ENCODE assay signal across 8 cellular contexts in genomic region chr11:1881442-1882264, GRCh38. TPM values are rescaled to one million over a fixed set of nuclear protein-coding genes. Genes with fewer than 3 reads are reported as not detected.
DNase-seq lines count a peak whose midpoint lies in the region; ATAC-seq, FAIRE-seq and TF ChIP-seq lines count a peak whose summit lies in the region.
"Had no signal": no experiment of that assay in that cellular context is flagged by ENCODE, and none has a peak within 500 bp of the region (broad histone marks: within the 10 kb centered on the region; RNA-seq: fewer than 3 reads in every experiment).

No MANE protein-coding gene starts in this region.

- H3K4me3 ChIP-seq in H7 (ENCODE audit: insufficient read depth, low read depth, low read length): no peak overlapping the region
- H3K4me3 ChIP-seq in HepG2 (replicated peaks in 1 of 3; ENCODE audit: insufficient read depth in 1 of 3, low read depth in 2 of 3, low read length in 3 of 3): no peak overlapping the region
- H3K4me3 ChIP-seq in testis: no peak overlapping the region
- no peak overlapping the region for H3K4me3 ChIP-seq in mammary epithelial cell (replicated peaks in 1 of 3; ENCODE audit: insufficient read depth in 1 of 3, low read depth in 2 of 3, low read length in 3 of 3)

- peak; percentile 71 for DNase-seq in H7
- DNase-seq in activated CD8-positive, alpha-beta T cell treated with anti-CD3 and anti-CD28 coated beads, Interleukin-2, amount 10 ng/mL, durations not matched to agents 7 days and 5 days: no peak
- DNase-seq in HepG2 (ENCODE audit: low spot score): no peak
- DNase-seq in testis: no peak
- DNase-seq in NCI-H2171 treated with DMSO at 0.1 percent for 48 hours (lab: John Stamatoyannopoulos, UW): no peak
- no peak for DNase-seq in mammary epithelial cell
- DNase-seq: T1000 had no signal

- H2AFZ ChIP-seq in HepG2 (ENCODE audit: low read length): no peak overlapping the region
- H2AFZ ChIP-seq in mammary epithelial cell (ENCODE audit: low read depth, low read length): no peak overlapping the region

- H3K4me1 ChIP-seq in HepG2 (ENCODE audit: insufficient read depth, low read length) (peaks cover 27% of the 10 kb centered on the region), testis (peaks cover 30% of the 10 kb centered on the region), mammary epithelial cell (ENCODE audit: insufficient read depth, low read length) (peaks cover 2% of the 10 kb centered on the region)

- dilution Hi-C loops in mammary epithelial cell (cut with HindIII; ENCODE audit: low sequenced_read_pairs): no loop called here

- no peaks in the 10 kb centered on the region for H3K9me3 ChIP-seq in HepG2 (ENCODE audit: low read length)
- H3K9me3 ChIP-seq in testis: no peaks in the 10 kb centered on the region
- no peaks in the 10 kb centered on the region for H3K9me3 ChIP-seq in mammary epithelial cell (replicated peaks; ENCODE audit: insufficient read depth, low read length)

- H3K9ac ChIP-seq in HepG2 (ENCODE audit: insufficient read depth, low read depth, low read length) (no peak overlapping the region), mammary epithelial cell (ENCODE audit: insufficient read depth, low read length) (no peak overlapping the region)

- ATAC-seq in activated CD8-positive, alpha-beta T cell treated with anti-CD3 and anti-CD28 coated beads, Interleukin-2, amount 10 ng/mL, durations not matched to agents 7 days and 5 days: peak; percentile 9
- peak; percentile 5 for ATAC-seq in HepG2
- no peak for ATAC-seq in GM19467 (IDR thresholded peaks at IDR 0.05; ENCODE audit: unreplicated experiment)

- 26% methylated on average over 28 of the region's 43 CpGs for WGBS in HepG2 (ENCODE audit: low lambda C conversion rate)
- WGBS in testis, 2 donors: 74 to 81% methylated on average over 29 to 43 of the region's 43 CpGs
- 87% methylated on average over 20 of the region's 43 CpGs for WGBS in mammary epithelial cell (ENCODE audit: low coverage, missing lambda C conversion rate)

- H3K27ac ChIP-seq in HepG2 (ENCODE audit: extremely low read length, insufficient read depth, low read length): no peak overlapping the region
- H3K27ac ChIP-seq in testis: peak overlapping the region; percentile 14 to 85
- H3K27ac ChIP-seq in mammary epithelial cell (ENCODE audit: insufficient read depth, low read depth, low read length): no peak overlapping the region

- no peaks in the 10 kb centered on the region for H3K79me2 ChIP-seq in HepG2 (ENCODE audit: insufficient read depth, low read length)
- no peaks in the 10 kb centered on the region for H3K79me2 ChIP-seq in mammary epithelial cell (ENCODE audit: insufficient read depth, low read length)

- CTCF ChIA-PET in activated CD8-positive, alpha-beta T cell treated with anti-CD3 and anti-CD28 coated beads, Interleukin-2, amount 10 ng/mL, durations not matched to agents 7 days and 5 days (lab: Charles Lee): interaction anchor here (0.6 to 2.4 kb wide), 34 partner anchors 8 to 276 kb away, joined by 3 to 23 read pairs (median 6); partner anchors contain the start of genes H19, LSP1, MRPL23 and PRR33
- CTCF ChIA-PET in HepG2 (lab: Yijun Ruan, JAX; ENCODE audit: low intra/inter-chr PET ratio, low total read pairs): interaction anchor here (7.1 kb wide), 1 partner anchor 270 kb away, joined by 108 read pairs; no protein-coding TSS in a partner anchor
- CTCF ChIA-PET in mammary epithelial cell (lab: Charles Lee; ENCODE audit: low non-redundant PET): interaction anchor here (0.5 to 1.0 kb wide), 10 partner anchors 15 to 497 kb away, joined by 3 to 8 read pairs (median 4); partner anchors contain the start of gene SYT8

- H3K36me3 ChIP-seq in H7 (replicated peaks; ENCODE audit: control insufficient read depth, insufficient read depth, low read length) (no peaks in the 10 kb centered on the region), HepG2 (replicated peaks in 1 of 2; ENCODE audit: control insufficient read depth in 1 of 2, insufficient read depth in 2 of 2, low read length in 2 of 2) (no peaks in the 10 kb centered on the region), testis (ENCODE audit: low read depth, missing control alignments) (no peaks in the 10 kb centered on the region), mammary epithelial cell (ENCODE audit: insufficient read depth, low read length) (no peaks in the 10 kb centered on the region)

- no peaks in the 10 kb centered on the region for H3K27me3 Mint-ChIP-seq in activated CD8-positive, alpha-beta T cell treated with anti-CD3 and anti-CD28 coated beads, Interleukin-2, amount 10 ng/mL, durations not matched to agents 7 days and 5 days (ENCODE audit: low read depth)

- POLR2A ChIA-PET in activated CD8-positive, alpha-beta T cell treated with anti-CD3 and anti-CD28 coated beads, Interleukin-2, amount 10 ng/mL, durations not matched to agents 7 days and 5 days (lab: Charles Lee): interaction anchor here (0.5 to 1.5 kb wide), 7 partner anchors 28 to 247 kb away, joined by 3 to 4 read pairs (median 3); no protein-coding TSS in a partner anchor
- POLR2A ChIA-PET in HepG2 (lab: Yijun Ruan, JAX): interaction anchor here (0.8 to 1.5 kb wide), 4 partner anchors 107 to 519 kb away, joined by 3 to 21 read pairs (median 5); partner anchors contain the start of gene TSSC4

- no peak overlapping the region for H3K27ac Mint-ChIP-seq in activated CD8-positive, alpha-beta T cell treated with anti-CD3 and anti-CD28 coated beads, Interleukin-2, amount 10 ng/mL, durations not matched to agents 7 days and 5 days

- H3K9me3 Mint-ChIP-seq in activated CD8-positive, alpha-beta T cell treated with anti-CD3 and anti-CD28 coated beads, Interleukin-2, amount 10 ng/mL, durations not matched to agents 7 days and 5 days (ENCODE audit: insufficient read depth): no peaks in the 10 kb centered on the region

- no peak overlapping the region for H3K4me2 ChIP-seq in HepG2 (ENCODE audit: low read depth, low read length)
- H3K4me2 ChIP-seq in mammary epithelial cell (ENCODE audit: insufficient read depth, low read depth, low read length): no peak overlapping the region

- no peak for TF ChIP-seq RAD21 in HepG2 (CRISPR knock-in tag; IDR thresholded peaks at IDR 0.05)

- no peak for TF ChIP-seq EP300 in HepG2 (IDR thresholded peaks at IDR 0.05; ENCODE audit: low read depth in 2 of 2, low read length in 2 of 2)
- TF ChIP-seq EP300 in HepG2 (CRISPR knock-in tag; IDR thresholded peaks at IDR 0.05; ENCODE audit: borderline replicate concordance): no peak

- TF ChIP-seq POLR2A in HepG2 (IDR thresholded peaks at IDR 0.05; ENCODE audit: insufficient read depth in 1 of 2, low read depth in 2 of 2, low read length in 2 of 2) (no peak), testis (IDR thresholded peaks at IDR 0.05) (no peak)

- H3K4me3 Mint-ChIP-seq in activated CD8-positive, alpha-beta T cell treated with anti-CD3 and anti-CD28 coated beads, Interleukin-2, amount 10 ng/mL, durations not matched to agents 7 days and 5 days: no peak overlapping the region

- FAIRE-seq in HepG2 (lab: Jason Lieb, UNC): no peak

- no peaks in the 10 kb centered on the region for H3K27me3 ChIP-seq in H7 (ENCODE audit: control insufficient read depth, insufficient read depth, low read length)
- H3K27me3 ChIP-seq in HepG2 (ENCODE audit: control insufficient read depth in 1 of 2, insufficient read depth in 2 of 2, low read length in 2 of 2): peaks cover 6 to 57% of the 10 kb centered on the region in 2 experiments; a peak in 4 of 5 replicates
- no peaks in the 10 kb centered on the region for H3K27me3 ChIP-seq in testis
- no peaks in the 10 kb centered on the region for H3K27me3 ChIP-seq in mammary epithelial cell (ENCODE audit: insufficient read depth, low read length)

- intact Hi-C loops in HepG2 (cut with micrococcal nuclease; ENCODE audit: unreplicated experiment) (loop anchor here (1.0 to 5.0 kb wide), 2 partner anchors 269 to 471 kb away; no protein-coding TSS in a partner anchor), testis (cut with DNase I; ENCODE audit: low total_unique reads) (no loop called here), mammary epithelial cell (cut with micrococcal nuclease) (loop anchor here (1.0 to 5.0 kb wide), 3 partner anchors 36 to 270 kb away; partner anchors contain the start of gene TNNT3)

- no peaks in the 10 kb centered on the region for H3K36me3 Mint-ChIP-seq in activated CD8-positive, alpha-beta T cell treated with anti-CD3 and anti-CD28 coated beads, Interleukin-2, amount 10 ng/mL, durations not matched to agents 7 days and 5 days (ENCODE audit: low read depth)

- in situ Hi-C loops in HepG2 (cut with HindIII; ENCODE audit: extremely low pct_ligation_motif_present, low pct_unique_long_range_greater_than_20kb) (loop anchor here (5.0 kb wide), 1 partner anchor 271 kb away; no protein-coding TSS in a partner anchor), mammary epithelial cell (cut with MboI; ENCODE audit: low sequenced_read_pairs in 2 of 2) (no loop called here)

- no peaks in the 10 kb centered on the region for H4K20me1 ChIP-seq in HepG2 (ENCODE audit: insufficient read depth, low read length)
- no peaks in the 10 kb centered on the region for H4K20me1 ChIP-seq in mammary epithelial cell (ENCODE audit: insufficient read depth, low read length)

- BruUV-seq in HepG2 (replicated peaks; lab: Mats Ljungman, UMichigan): no TSS peak
- no TSS peak for BruUV-seq in mammary epithelial cell (replicated peaks; lab: Mats Ljungman, UMichigan)

- H3K4me1 Mint-ChIP-seq in activated CD8-positive, alpha-beta T cell treated with anti-CD3 and anti-CD28 coated beads, Interleukin-2, amount 10 ng/mL, durations not matched to agents 7 days and 5 days (ENCODE audit: low read depth): peaks cover 14% of the 10 kb centered on the region

- TF ChIP-seq CTCF in HepG2 (CRISPR knock-in tag; IDR thresholded peaks at IDR 0.05) (no peak), testis (IDR thresholded peaks at IDR 0.05) (no peak), mammary epithelial cell (conservative IDR thresholded peaks at IDR 0.05 in 1 of 2, IDR thresholded peaks at IDR 0.05 in 1 of 2; ENCODE audit: extremely low read depth in 1 of 2, insufficient read depth in 1 of 2, low read depth in 1 of 2, low read length in 2 of 2) (no peak)

RNA-seq across cellular contexts. Expression of gene PRR33, which starts 10.0 kb away (rescaled TPM):
- not detected in 2 replicates for total RNA-seq in H7 (2014; rRNA removed; shearing (Covaris generic))
- total RNA-seq in activated CD8-positive, alpha-beta T cell treated with anti-CD3 and anti-CD28 coated beads, Interleukin-2, amount 10 ng/mL, durations not matched to agents 7 days and 5 days: under 1 TPM in 1 of 2 experiments, not detected in 1; 0.08 TPM
- total RNA-seq in HepG2 (2016; rRNA removed; fragmentation: Illumina TruSeq; extraction: Trizol): not detected in 2 replicates
- not detected in 2 replicates for total RNA-seq in HepG2 (2016; cell fraction: cytosol; rRNA removed; fragmentation: Illumina TruSeq; extraction: Trizol; ENCODE audit: low read depth)
- not detected in 2 replicates for total RNA-seq in HepG2 (2016; cell fraction: insoluble cytoplasmic fraction; rRNA removed; fragmentation: Illumina TruSeq; extraction: Trizol)
- not detected in 2 replicates for total RNA-seq in HepG2 (2016; cell fraction: membrane; rRNA removed; fragmentation: Illumina TruSeq; extraction: Trizol)
- not detected in 2 replicates for total RNA-seq in HepG2 (2016; cell fraction: nucleus; rRNA removed; fragmentation: Illumina TruSeq; extraction: Trizol)
- not detected in 2 replicates for polyA plus RNA-seq in HepG2 (2011; rRNA removed)
- not detected in 2 replicates for polyA plus RNA-seq in HepG2 (2011; cell fraction: cytosol; rRNA removed)
- polyA plus RNA-seq in HepG2 (2011; cell fraction: nucleus; rRNA removed): not detected in 2 replicates
- 0.05 TPM in 1 of 2 replicates, not detected in the other for polyA plus RNA-seq in HepG2 (2012)
- polyA plus RNA-seq in HepG2 (2016; cell fraction: cytosol; fragmentation: Illumina TruSeq; extraction: Trizol; ENCODE audit: low read depth): not detected in 2 replicates
- not detected in 2 replicates for polyA plus RNA-seq in HepG2 (2016; cell fraction: insoluble cytoplasmic fraction; fragmentation: Illumina TruSeq; extraction: Trizol; ENCODE audit: low read depth)
- polyA plus RNA-seq in HepG2 (2016; cell fraction: membrane; fragmentation: Illumina TruSeq; extraction: Trizol; ENCODE audit: low read depth): not detected in 2 replicates
- not detected in 2 replicates for polyA plus RNA-seq in HepG2 (2016; cell fraction: nucleus; fragmentation: Illumina TruSeq; extraction: Trizol; ENCODE audit: insufficient read depth, low read depth)
- polyA minus RNA-seq in HepG2 (2011; rRNA and poly(A)+ RNA removed; ENCODE audit: low replicate concordance): not detected in 2 replicates
- polyA minus RNA-seq in HepG2 (2011; cell fraction: cytosol; rRNA and poly(A)+ RNA removed): not detected in 2 replicates
- not detected in 2 replicates for polyA minus RNA-seq in HepG2 (2011; cell fraction: nucleus; rRNA and poly(A)+ RNA removed)
- under 1 TPM in 1 of 2 donors, not detected in 1; 0.06 TPM for total RNA-seq in testis
- polyA plus RNA-seq in testis (ENCODE audit: insufficient read depth, low read depth, low replicate concordance): not detected
- total RNA-seq in mammary epithelial cell: not detected
- polyA plus RNA-seq in mammary epithelial cell: not detected
- not detected for polyA minus RNA-seq in mammary epithelial cell

RNA-seq across cellular contexts. Expression of gene LSP1, which starts 28.8 kb away (rescaled TPM):
- total RNA-seq in H7 (2014; rRNA removed; shearing (Covaris generic)): 0.35 and 2.0 TPM in 2 replicates
- 100 to 1,000 TPM; 463 to 477 TPM for total RNA-seq in activated CD8-positive, alpha-beta T cell treated with anti-CD3 and anti-CD28 coated beads, Interleukin-2, amount 10 ng/mL, durations not matched to agents 7 days and 5 days
- total RNA-seq in HepG2 (2016; rRNA removed; fragmentation: Illumina TruSeq; extraction: Trizol) (0.29 and 1.00 TPM in 2 replicates), testis (10 to 100 TPM; 13.0 to 19.9 TPM), mammary epithelial cell (1 to 10 TPM in 1 of 2 donors, under 1 TPM in 1; 0.17 to 2.0 TPM)
- total RNA-seq in HepG2 (2016; cell fraction: cytosol; rRNA removed; fragmentation: Illumina TruSeq; extraction: Trizol; ENCODE audit: low read depth): 0.35 and 2.3 TPM in 2 replicates
- total RNA-seq in HepG2 (2016; cell fraction: insoluble cytoplasmic fraction; rRNA removed; fragmentation: Illumina TruSeq; extraction: Trizol): 0.65 and 1.00 TPM in 2 replicates
- total RNA-seq in HepG2 (2016; cell fraction: membrane; rRNA removed; fragmentation: Illumina TruSeq; extraction: Trizol): 1.00 and 1.5 TPM in 2 replicates
- not detected in 2 replicates for total RNA-seq in HepG2 (2016; cell fraction: nucleus; rRNA removed; fragmentation: Illumina TruSeq; extraction: Trizol)
- polyA plus RNA-seq in HepG2 (2011; rRNA removed) (0.59 and 1.5 TPM in 2 replicates), testis (ENCODE audit: insufficient read depth, low read depth, low replicate concordance) (50.1 TPM), mammary epithelial cell (not detected)
- polyA plus RNA-seq in HepG2 (2011; cell fraction: cytosol; rRNA removed): 0.87 and 0.93 TPM in 2 replicates
- 1.4 and 10.9 TPM in 2 replicates for polyA plus RNA-seq in HepG2 (2011; cell fraction: nucleus; rRNA removed)
- polyA plus RNA-seq in HepG2 (2012): 0.93 and 1.1 TPM in 2 replicates
- 0.59 and 1.5 TPM in 2 replicates for polyA plus RNA-seq in HepG2 (2016; cell fraction: cytosol; fragmentation: Illumina TruSeq; extraction: Trizol; ENCODE audit: low read depth)
- polyA plus RNA-seq in HepG2 (2016; cell fraction: insoluble cytoplasmic fraction; fragmentation: Illumina TruSeq; extraction: Trizol; ENCODE audit: low read depth): 0.38 and 0.45 TPM in 2 replicates
- polyA plus RNA-seq in HepG2 (2016; cell fraction: membrane; fragmentation: Illumina TruSeq; extraction: Trizol; ENCODE audit: low read depth): 0.73 and 1.2 TPM in 2 replicates
- 0.79 and 0.90 TPM in 2 replicates for polyA plus RNA-seq in HepG2 (2016; cell fraction: nucleus; fragmentation: Illumina TruSeq; extraction: Trizol; ENCODE audit: insufficient read depth, low read depth)
- 0.28 and 0.60 TPM in 2 replicates for polyA minus RNA-seq in HepG2 (2011; rRNA and poly(A)+ RNA removed; ENCODE audit: low replicate concordance)
- 0.59 and 0.70 TPM in 2 replicates for polyA minus RNA-seq in HepG2 (2011; cell fraction: cytosol; rRNA and poly(A)+ RNA removed)
- not detected in 2 replicates for polyA minus RNA-seq in HepG2 (2011; cell fraction: nucleus; rRNA and poly(A)+ RNA removed)
- not detected for polyA minus RNA-seq in mammary epithelial cell

RNA-seq across cellular contexts. Expression of gene TNNT3, which starts 37.9 kb away (rescaled TPM):
- total RNA-seq in H7 (2014; rRNA removed; shearing (Covaris generic)): not detected in 2 replicates
- total RNA-seq in activated CD8-positive, alpha-beta T cell treated with anti-CD3 and anti-CD28 coated beads, Interleukin-2, amount 10 ng/mL, durations not matched to agents 7 days and 5 days: 1 to 10 TPM; 2.6 to 2.8 TPM
- not detected in 2 replicates for total RNA-seq in HepG2 (2016; rRNA removed; fragmentation: Illumina TruSeq; extraction: Trizol)
- not detected in 2 replicates for total RNA-seq in HepG2 (2016; cell fraction: cytosol; rRNA removed; fragmentation: Illumina TruSeq; extraction: Trizol; ENCODE audit: low read depth)
- total RNA-seq in HepG2 (2016; cell fraction: insoluble cytoplasmic fraction; rRNA removed; fragmentation: Illumina TruSeq; extraction: Trizol): not detected in 2 replicates
- not detected in 2 replicates for total RNA-seq in HepG2 (2016; cell fraction: membrane; rRNA removed; fragmentation: Illumina TruSeq; extraction: Trizol)
- not detected in 2 replicates for total RNA-seq in HepG2 (2016; cell fraction: nucleus; rRNA removed; fragmentation: Illumina TruSeq; extraction: Trizol)
- not detected in 2 replicates for polyA plus RNA-seq in HepG2 (2011; rRNA removed)
- not detected in 2 replicates for polyA plus RNA-seq in HepG2 (2011; cell fraction: cytosol; rRNA removed)
- not detected in 2 replicates for polyA plus RNA-seq in HepG2 (2011; cell fraction: nucleus; rRNA removed)
- polyA plus RNA-seq in HepG2 (2012): not detected in 2 replicates
- polyA plus RNA-seq in HepG2 (2016; cell fraction: cytosol; fragmentation: Illumina TruSeq; extraction: Trizol; ENCODE audit: low read depth): not detected in 2 replicates
- not detected in 2 replicates for polyA plus RNA-seq in HepG2 (2016; cell fraction: insoluble cytoplasmic fraction; fragmentation: Illumina TruSeq; extraction: Trizol; ENCODE audit: low read depth)
- polyA plus RNA-seq in HepG2 (2016; cell fraction: membrane; fragmentation: Illumina TruSeq; extraction: Trizol; ENCODE audit: low read depth): not detected in 2 replicates
- not detected in 2 replicates for polyA plus RNA-seq in HepG2 (2016; cell fraction: nucleus; fragmentation: Illumina TruSeq; extraction: Trizol; ENCODE audit: insufficient read depth, low read depth)
- not detected in 2 replicates for polyA minus RNA-seq in HepG2 (2011; rRNA and poly(A)+ RNA removed; ENCODE audit: low replicate concordance)
- polyA minus RNA-seq in HepG2 (2011; cell fraction: cytosol; rRNA and poly(A)+ RNA removed): not detected in 2 replicates
- polyA minus RNA-seq in HepG2 (2011; cell fraction: nucleus; rRNA and poly(A)+ RNA removed): not detected in 2 replicates
- total RNA-seq in testis: 10 to 100 TPM in 1 of 2 donors, 1 to 10 TPM in 1; 8.1 to 13.1 TPM
- polyA plus RNA-seq in testis (ENCODE audit: insufficient read depth, low read depth, low replicate concordance): 16.1 TPM
- total RNA-seq in mammary epithelial cell: not detected
- not detected for polyA plus RNA-seq in mammary epithelial cell
- polyA minus RNA-seq in mammary epithelial cell: not detected

RNA-seq across cellular contexts. Expression of gene TNNI2, which starts 42.9 kb away (rescaled TPM):
- total RNA-seq in H7 (2014; rRNA removed; shearing (Covaris generic)): not detected in 2 replicates
- under 1 TPM in 1 of 2 experiments, not detected in 1; 0.50 TPM for total RNA-seq in activated CD8-positive, alpha-beta T cell treated with anti-CD3 and anti-CD28 coated beads, Interleukin-2, amount 10 ng/mL, durations not matched to agents 7 days and 5 days
- total RNA-seq in HepG2 (2016; rRNA removed; fragmentation: Illumina TruSeq; extraction: Trizol) (7.2 and 8.5 TPM in 2 replicates), testis (not detected), mammary epithelial cell (10 to 100 TPM in 1 of 2 donors, 1 to 10 TPM in 1; 8.8 to 44.7 TPM)
- 4.6 and 5.0 TPM in 2 replicates for total RNA-seq in HepG2 (2016; cell fraction: cytosol; rRNA removed; fragmentation: Illumina TruSeq; extraction: Trizol; ENCODE audit: low read depth)
- 6.9 and 7.7 TPM in 2 replicates for total RNA-seq in HepG2 (2016; cell fraction: insoluble cytoplasmic fraction; rRNA removed; fragmentation: Illumina TruSeq; extraction: Trizol)
- total RNA-seq in HepG2 (2016; cell fraction: membrane; rRNA removed; fragmentation: Illumina TruSeq; extraction: Trizol): 5.9 and 6.3 TPM in 2 replicates
- total RNA-seq in HepG2 (2016; cell fraction: nucleus; rRNA removed; fragmentation: Illumina TruSeq; extraction: Trizol): 2.2 and 3.4 TPM in 2 replicates
- polyA plus RNA-seq in HepG2 (2011; rRNA removed) (12.0 and 21.2 TPM in 2 replicates), testis (ENCODE audit: insufficient read depth, low read depth, low replicate concordance) (8.6 TPM), mammary epithelial cell (34.8 TPM)
- 19.5 and 30.5 TPM in 2 replicates for polyA plus RNA-seq in HepG2 (2011; cell fraction: cytosol; rRNA removed)
- polyA plus RNA-seq in HepG2 (2011; cell fraction: nucleus; rRNA removed): 47.5 and 50.6 TPM in 2 replicates
- 52.9 and 67.0 TPM in 2 replicates for polyA plus RNA-seq in HepG2 (2012)
- polyA plus RNA-seq in HepG2 (2016; cell fraction: cytosol; fragmentation: Illumina TruSeq; extraction: Trizol; ENCODE audit: low read depth): 7.5 and 8.0 TPM in 2 replicates
- polyA plus RNA-seq in HepG2 (2016; cell fraction: insoluble cytoplasmic fraction; fragmentation: Illumina TruSeq; extraction: Trizol; ENCODE audit: low read depth): 6.6 and 8.3 TPM in 2 replicates
- 4.0 and 6.2 TPM in 2 replicates for polyA plus RNA-seq in HepG2 (2016; cell fraction: membrane; fragmentation: Illumina TruSeq; extraction: Trizol; ENCODE audit: low read depth)
- polyA plus RNA-seq in HepG2 (2016; cell fraction: nucleus; fragmentation: Illumina TruSeq; extraction: Trizol; ENCODE audit: insufficient read depth, low read depth): 5.3 and 9.8 TPM in 2 replicates
- 2.8 TPM in 1 of 2 replicates, not detected in the other for polyA minus RNA-seq in HepG2 (2011; rRNA and poly(A)+ RNA removed; ENCODE audit: low replicate concordance)
- 3.9 and 4.6 TPM in 2 replicates for polyA minus RNA-seq in HepG2 (2011; cell fraction: cytosol; rRNA and poly(A)+ RNA removed)
- polyA minus RNA-seq in HepG2 (2011; cell fraction: nucleus; rRNA and poly(A)+ RNA removed): 2.6 and 3.2 TPM in 2 replicates
- 4.3 TPM for polyA minus RNA-seq in mammary epithelial cell

RNA-seq across cellular contexts. Expression of gene SYT8, which starts 46.9 kb away (rescaled TPM):
- not detected in 2 replicates for total RNA-seq in H7 (2014; rRNA removed; shearing (Covaris generic))
- not detected for total RNA-seq in activated CD8-positive, alpha-beta T cell treated with anti-CD3 and anti-CD28 coated beads, Interleukin-2, amount 10 ng/mL, durations not matched to agents 7 days and 5 days
- total RNA-seq in HepG2 (2016; rRNA removed; fragmentation: Illumina TruSeq; extraction: Trizol) (0.60 TPM in 1 of 2 replicates, not detected in the other), testis (1 to 10 TPM; 1.7 to 2.7 TPM), mammary epithelial cell (100 to 1,000 TPM; 103 to 209 TPM)
- not detected in 2 replicates for total RNA-seq in HepG2 (2016; cell fraction: cytosol; rRNA removed; fragmentation: Illumina TruSeq; extraction: Trizol; ENCODE audit: low read depth)
- 0.19 TPM in 1 of 2 replicates, not detected in the other for total RNA-seq in HepG2 (2016; cell fraction: insoluble cytoplasmic fraction; rRNA removed; fragmentation: Illumina TruSeq; extraction: Trizol)
- 0.12 and 0.24 TPM in 2 replicates for total RNA-seq in HepG2 (2016; cell fraction: membrane; rRNA removed; fragmentation: Illumina TruSeq; extraction: Trizol)
- 0.38 and 1.4 TPM in 2 replicates for total RNA-seq in HepG2 (2016; cell fraction: nucleus; rRNA removed; fragmentation: Illumina TruSeq; extraction: Trizol)
- polyA plus RNA-seq in HepG2 (2011; rRNA removed) (2.1 and 2.3 TPM in 2 replicates), testis (ENCODE audit: insufficient read depth, low read depth, low replicate concordance) (0.98 TPM), mammary epithelial cell (57.2 TPM)
- polyA plus RNA-seq in HepG2 (2011; cell fraction: cytosol; rRNA removed): 0.23 and 0.67 TPM in 2 replicates
- 64.9 and 87.5 TPM in 2 replicates for polyA plus RNA-seq in HepG2 (2011; cell fraction: nucleus; rRNA removed)
- 0.56 and 1.3 TPM in 2 replicates for polyA plus RNA-seq in HepG2 (2012)
- polyA plus RNA-seq in HepG2 (2016; cell fraction: cytosol; fragmentation: Illumina TruSeq; extraction: Trizol; ENCODE audit: low read depth): not detected in 2 replicates
- polyA plus RNA-seq in HepG2 (2016; cell fraction: insoluble cytoplasmic fraction; fragmentation: Illumina TruSeq; extraction: Trizol; ENCODE audit: low read depth): not detected in 2 replicates
- polyA plus RNA-seq in HepG2 (2016; cell fraction: membrane; fragmentation: Illumina TruSeq; extraction: Trizol; ENCODE audit: low read depth): not detected in 2 replicates
- polyA plus RNA-seq in HepG2 (2016; cell fraction: nucleus; fragmentation: Illumina TruSeq; extraction: Trizol; ENCODE audit: insufficient read depth, low read depth): 1.7 and 2.2 TPM in 2 replicates
- 0.28 TPM in 1 of 2 replicates, not detected in the other for polyA minus RNA-seq in HepG2 (2011; rRNA and poly(A)+ RNA removed; ENCODE audit: low replicate concordance)
- 0.62 TPM in 1 of 2 replicates, not detected in the other for polyA minus RNA-seq in HepG2 (2011; cell fraction: cytosol; rRNA and poly(A)+ RNA removed)
- polyA minus RNA-seq in HepG2 (2011; cell fraction: nucleus; rRNA and poly(A)+ RNA removed): 2.9 and 3.7 TPM in 2 replicates
- polyA minus RNA-seq in mammary epithelial cell: 4.9 TPM

Comparison
In these comparisons a context has a peak if more than half of its experiments do, and no peak if none do; other contexts are left out.
1. H3K27ac ChIP-seq: peak in testis (2 of 2); none in HepG2 (single experiment) and mammary epithelial cell (single experiment).
2. RNA of gene LSP1, which starts 28.8 kb away (total RNA-seq): 463 to 477 TPM in activated CD8-positive, alpha-beta T cell treated with anti-CD3 and anti-CD28 coated beads, Interleukin-2, amount 10 ng/mL, durations not matched to agents 7 days and 5 days; 13.0 to 19.9 TPM in testis, 0.17 to 2.0 TPM in mammary epithelial cell, 0.29 to 2.3 TPM in HepG2 and 0.35 to 2.0 TPM in H7; every median in the first group is over 10 times any median in the second.